In genomic region chr12:124863409-124864325, GRCh38 we compare ENCODE assay signal across 1 cellular context.
A peak's percentile ranks its signal among the peaks of the same experiment; 100 is the strongest.
TF ChIP-seq lines count a peak whose summit lies in the region.

Gene SCARB1, minus strand, starts transcription at chr12:124863864. Its CDS starts 144 bp downstream, at chr12:124863720.

TF ChIP-seq in K562, 482 proteins besides CTCF, POLR2A, EP300 and RAD21 (continued from another document and continues in another):
- TF ChIP-seq ZNF696 (CRISPR knock-in tag; conservative IDR thresholded peaks at IDR 0.05), result no peak
- no peak for TF ChIP-seq ZFP91 (CRISPR knock-in tag; IDR thresholded peaks at IDR 0.05)
- peak; percentile 79 for TF ChIP-seq DPF2 (IDR thresholded peaks at IDR 0.05)
- TF ChIP-seq CCNT2 (IDR thresholded peaks at IDR 0.05; ENCODE audit: borderline replicate concordance, extremely low read depth, insufficient read length, low read depth, low read length), result peak; percentile 62
- TF ChIP-seq ZBTB7A (IDR thresholded peaks at IDR 0.05; ENCODE audit: borderline replicate concordance, control insufficient read depth, low read depth, low read length), result peak; percentile 60
- peak; percentile 34; the same call in 1 of the 2 replicates for TF ChIP-seq ZNF511 (CRISPR knock-in tag; IDR thresholded peaks at IDR 0.05)
- TF ChIP-seq SRSF1 (IDR thresholded peaks at IDR 0.05; ENCODE audit: low read depth, low read length), result no peak
- no peak; a peak in 1 of 4 replicates for TF ChIP-seq TRIM24 (IDR thresholded peaks at IDR 0.05)
- peak; percentile 73 for TF ChIP-seq GABPA (tag; conservative IDR thresholded peaks at IDR 0.05; ENCODE audit: low read depth)
- TF ChIP-seq NBN (IDR thresholded peaks at IDR 0.05; ENCODE audit: low read depth), result peak; percentile 44; the same call in 1 of the 2 replicates
- TF ChIP-seq NFRKB (IDR thresholded peaks at IDR 0.05; ENCODE audit: low read depth), result peak; percentile 99
- TF ChIP-seq GTF2B (IDR thresholded peaks at IDR 0.05; ENCODE audit: extremely low read depth, insufficient read length), result no peak
- TF ChIP-seq FOXA3 (CRISPR knock-in tag; conservative IDR thresholded peaks at IDR 0.05 in 1 of 2, IDR thresholded peaks at IDR 0.05 in 1 of 2), result peak in 1 of 2 experiments; percentile 60; a peak in 1 of 4 replicates
- TF ChIP-seq U2AF2 (optimal IDR thresholded peaks at IDR 0.05; ENCODE audit: low read depth, low read length), result no peak
- no peak for TF ChIP-seq NFYB (IDR thresholded peaks at IDR 0.05; ENCODE audit: extremely low read depth, insufficient read length)
- peak; percentile 12 to 85 for TF ChIP-seq E2F6 (IDR thresholded peaks at IDR 0.05; ENCODE audit: borderline replicate concordance in 1 of 2, extremely low read depth in 1 of 2, insufficient read depth in 1 of 2, insufficient read length in 1 of 2, low read depth in 1 of 2, low read length in 1 of 2, poor library complexity in 1 of 2, severe bottlenecking in 1 of 2)
- peak; percentile 61; the same call in 1 of the 2 replicates for TF ChIP-seq SMAD4 (CRISPR knock-in tag; conservative IDR thresholded peaks at IDR 0.05)
- TF ChIP-seq VEZF1 (CRISPR knock-in tag; IDR thresholded peaks at IDR 0.05), result peak; percentile 70
- TF ChIP-seq ZNF121 (CRISPR knock-in tag; conservative IDR thresholded peaks at IDR 0.05), result no peak
- 0 out of 4 replicates have a peak, but pooled peaks of 1 of the 2 experiments have one; percentile 51 for TF ChIP-seq ARNT (IDR thresholded peaks at IDR 0.05)
- TF ChIP-seq ELF4 (CRISPR knock-in tag; IDR thresholded peaks at IDR 0.05), result peak; percentile 88; the same call in 1 of the 2 replicates
- 0 out of 2 replicates have a peak, but pooled peaks have one; percentile 13 for TF ChIP-seq MBD2 (IDR thresholded peaks at IDR 0.05; ENCODE audit: borderline replicate concordance, low read depth)
- peak; percentile 73 for TF ChIP-seq ETV1 (tag; conservative IDR thresholded peaks at IDR 0.05; ENCODE audit: low read depth)
- TF ChIP-seq POLR2AphosphoS5 (IDR thresholded peaks at IDR 0.05; ENCODE audit: control insufficient read depth, insufficient read depth, low read depth, low read length), result peak; percentile 70
- peak; percentile 55; the same call in 1 of the 2 replicates for TF ChIP-seq TOE1 (IDR thresholded peaks at IDR 0.05; ENCODE audit: borderline replicate concordance)
- TF ChIP-seq TOE1 (CRISPR knock-in tag; IDR thresholded peaks at IDR 0.05; ENCODE audit: borderline replicate concordance, low read depth), result no peak
- peak; percentile 71; the same call in 1 of the 2 replicates for TF ChIP-seq NR3C1 (CRISPR knock-in tag; IDR thresholded peaks at IDR 0.05)
- peak; percentile 64 for TF ChIP-seq TAF7 (tag; IDR thresholded peaks at IDR 0.05)
- TF ChIP-seq ZFP36 (IDR thresholded peaks at IDR 0.05; ENCODE audit: low read depth, low read length, partially characterized antibody), result no peak
- peak; percentile 51 for TF ChIP-seq L3MBTL2 (IDR thresholded peaks at IDR 0.05)
- no peak for TF ChIP-seq TFE3 (CRISPR knock-in tag; IDR thresholded peaks at IDR 0.05)
- no peak for TF ChIP-seq TFAP4 (CRISPR knock-in tag; IDR thresholded peaks at IDR 0.05; ENCODE audit: borderline replicate concordance)
- no peak; the same call in 1 of the 2 replicates for TF ChIP-seq XRCC5 (IDR thresholded peaks at IDR 0.05; ENCODE audit: low read depth, low read length)
- TF ChIP-seq PRDM10 (IDR thresholded peaks at IDR 0.05; ENCODE audit: partially characterized antibody), result peak; percentile 97
- no peak for TF ChIP-seq ZNF311 (CRISPR knock-in tag; IDR thresholded peaks at IDR 0.05)
- TF ChIP-seq ZNF740 (CRISPR knock-in tag; IDR thresholded peaks at IDR 0.05), result no peak
- TF ChIP-seq ZNF740 (tag; IDR thresholded peaks at IDR 0.05), result no peak
- 0 out of 2 replicates have a peak, but pooled peaks have one; percentile 22 for TF ChIP-seq HBP1 (CRISPR knock-in tag; IDR thresholded peaks at IDR 0.05)
- TF ChIP-seq RBM22 (IDR thresholded peaks at IDR 0.05; ENCODE audit: low read depth, low read length, poor library complexity, severe bottlenecking), result no peak
- TF ChIP-seq ZHX1 (conservative IDR thresholded peaks at IDR 0.05; ENCODE audit: low read length), result 0 out of 2 replicates have a peak, but pooled peaks have one; percentile 28
- no peak for TF ChIP-seq BRF2 (IDR thresholded peaks at IDR 0.05; ENCODE audit: borderline replicate concordance, insufficient read depth, insufficient read length)
- TF ChIP-seq ZNF589 (CRISPR knock-in tag; IDR thresholded peaks at IDR 0.05; ENCODE audit: low read depth), result no peak
- peak; percentile 71 for TF ChIP-seq CXXC5 (CRISPR knock-in tag; IDR thresholded peaks at IDR 0.05)
- TF ChIP-seq ATF7 (IDR thresholded peaks at IDR 0.05), result peak; percentile 84
